ENCODE assay signal across 1 cellular context in the genomic region with DNA sequence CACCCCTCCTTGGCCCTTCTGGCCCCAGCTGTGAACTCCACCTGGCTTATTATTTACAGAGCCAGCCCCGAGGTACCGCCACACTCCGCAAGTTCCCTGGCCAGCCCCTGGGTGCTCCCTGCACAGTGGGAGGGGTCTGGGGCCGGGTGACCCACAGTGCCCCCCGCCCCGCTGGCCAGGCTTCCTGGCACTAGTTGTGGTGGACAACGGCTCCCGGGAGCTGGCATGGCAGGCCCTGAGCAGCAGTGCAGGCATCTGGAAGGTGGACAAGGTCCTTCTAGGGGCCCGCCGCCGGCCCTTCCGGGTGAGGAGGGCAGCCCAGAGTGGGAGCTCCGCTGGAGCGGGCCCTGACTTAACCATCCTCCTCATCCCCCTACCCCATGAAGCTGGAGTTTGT.
A peak's percentile ranks its signal among the peaks of the same experiment; 100 is the strongest.
TF ChIP-seq lines count a peak whose summit lies in the region.

No MANE protein-coding gene starts in this region.

TF ChIP-seq in K562, 482 proteins besides CTCF, POLR2A, EP300 and RAD21:
- TF ChIP-seq POLR2G (IDR thresholded peaks at IDR 0.05; ENCODE audit: low read depth, low read length) = 0 out of 2 replicates have a peak, but pooled peaks have one; percentile 8
- TF ChIP-seq KAT8 (IDR thresholded peaks at IDR 0.05; ENCODE audit: low read depth) = no peak
- TF ChIP-seq, protein P1, sequence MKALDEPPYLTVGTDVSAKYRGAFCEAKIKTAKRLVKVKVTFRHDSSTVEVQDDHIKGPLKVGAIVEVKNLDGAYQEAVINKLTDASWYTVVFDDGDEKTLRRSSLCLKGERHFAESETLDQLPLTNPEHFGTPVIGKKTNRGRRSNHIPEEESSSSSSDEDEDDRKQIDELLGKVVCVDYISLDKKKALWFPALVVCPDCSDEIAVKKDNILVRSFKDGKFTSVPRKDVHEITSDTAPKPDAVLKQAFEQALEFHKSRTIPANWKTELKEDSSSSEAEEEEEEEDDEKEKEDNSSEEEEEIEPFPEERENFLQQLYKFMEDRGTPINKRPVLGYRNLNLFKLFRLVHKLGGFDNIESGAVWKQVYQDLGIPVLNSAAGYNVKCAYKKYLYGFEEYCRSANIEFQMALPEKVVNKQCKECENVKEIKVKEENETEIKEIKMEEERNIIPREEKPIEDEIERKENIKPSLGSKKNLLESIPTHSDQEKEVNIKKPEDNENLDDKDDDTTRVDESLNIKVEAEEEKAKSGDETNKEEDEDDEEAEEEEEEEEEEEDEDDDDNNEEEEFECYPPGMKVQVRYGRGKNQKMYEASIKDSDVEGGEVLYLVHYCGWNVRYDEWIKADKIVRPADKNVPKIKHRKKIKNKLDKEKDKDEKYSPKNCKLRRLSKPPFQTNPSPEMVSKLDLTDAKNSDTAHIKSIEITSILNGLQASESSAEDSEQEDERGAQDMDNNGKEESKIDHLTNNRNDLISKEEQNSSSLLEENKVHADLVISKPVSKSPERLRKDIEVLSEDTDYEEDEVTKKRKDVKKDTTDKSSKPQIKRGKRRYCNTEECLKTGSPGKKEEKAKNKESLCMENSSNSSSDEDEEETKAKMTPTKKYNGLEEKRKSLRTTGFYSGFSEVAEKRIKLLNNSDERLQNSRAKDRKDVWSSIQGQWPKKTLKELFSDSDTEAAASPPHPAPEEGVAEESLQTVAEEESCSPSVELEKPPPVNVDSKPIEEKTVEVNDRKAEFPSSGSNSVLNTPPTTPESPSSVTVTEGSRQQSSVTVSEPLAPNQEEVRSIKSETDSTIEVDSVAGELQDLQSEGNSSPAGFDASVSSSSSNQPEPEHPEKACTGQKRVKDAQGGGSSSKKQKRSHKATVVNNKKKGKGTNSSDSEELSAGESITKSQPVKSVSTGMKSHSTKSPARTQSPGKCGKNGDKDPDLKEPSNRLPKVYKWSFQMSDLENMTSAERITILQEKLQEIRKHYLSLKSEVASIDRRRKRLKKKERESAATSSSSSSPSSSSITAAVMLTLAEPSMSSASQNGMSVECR (CRISPR knock-in tag; IDR thresholded peaks at IDR 0.05) = no peak
- TF ChIP-seq XRCC4 (IDR thresholded peaks at IDR 0.05; ENCODE audit: extremely low read depth, insufficient read depth, insufficient read length) = no peak
- TF ChIP-seq CBX1 (IDR thresholded peaks at IDR 0.05; ENCODE audit: low read depth) = no peak
